ENCODE assay signal across 3 cellular contexts in the genomic region with DNA sequence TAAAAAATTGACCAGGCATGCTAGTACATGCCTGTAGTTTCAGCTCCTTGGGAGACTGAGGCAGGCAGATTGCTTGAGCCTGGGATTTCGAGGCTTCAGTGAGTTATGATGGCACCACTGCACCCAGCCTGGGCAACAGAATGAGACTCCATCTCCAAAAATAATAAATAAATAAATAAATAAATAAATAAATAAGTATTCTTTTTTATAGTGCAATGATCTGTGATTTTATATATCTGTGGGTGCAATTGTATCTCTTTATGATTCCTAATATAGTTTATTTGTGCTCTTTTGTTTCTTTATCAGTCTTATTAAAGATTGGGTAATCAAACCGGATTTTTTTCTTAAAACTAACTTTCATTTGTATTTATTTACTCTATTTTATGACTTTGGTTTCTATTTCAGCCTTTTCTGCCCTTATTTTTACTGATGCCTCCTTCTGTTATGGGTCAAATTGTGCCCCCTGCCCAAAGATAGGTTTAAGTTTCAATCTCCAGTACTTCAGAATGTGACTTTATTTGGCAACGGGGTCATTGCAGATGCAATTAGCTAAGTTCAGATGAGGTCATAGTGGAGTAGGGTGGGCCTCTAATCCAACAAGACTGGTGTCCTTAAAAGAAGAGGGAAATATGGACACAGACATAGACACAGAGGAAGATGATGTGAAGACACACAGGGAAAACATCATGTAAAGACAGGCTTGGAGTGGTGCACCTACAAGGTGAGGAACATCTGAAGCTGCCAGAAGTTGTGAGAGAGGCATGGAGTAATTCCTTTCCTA.
A peak's percentile ranks its signal among the peaks of the same experiment; 100 is the strongest.
TF ChIP-seq lines count a peak whose summit lies in the region.

No MANE protein-coding gene starts in this region.

TF ChIP-seq in GM23338, 12 proteins besides CTCF, POLR2A, EP300 and RAD21 (continued from another document):
- TF ChIP-seq, protein P1, sequence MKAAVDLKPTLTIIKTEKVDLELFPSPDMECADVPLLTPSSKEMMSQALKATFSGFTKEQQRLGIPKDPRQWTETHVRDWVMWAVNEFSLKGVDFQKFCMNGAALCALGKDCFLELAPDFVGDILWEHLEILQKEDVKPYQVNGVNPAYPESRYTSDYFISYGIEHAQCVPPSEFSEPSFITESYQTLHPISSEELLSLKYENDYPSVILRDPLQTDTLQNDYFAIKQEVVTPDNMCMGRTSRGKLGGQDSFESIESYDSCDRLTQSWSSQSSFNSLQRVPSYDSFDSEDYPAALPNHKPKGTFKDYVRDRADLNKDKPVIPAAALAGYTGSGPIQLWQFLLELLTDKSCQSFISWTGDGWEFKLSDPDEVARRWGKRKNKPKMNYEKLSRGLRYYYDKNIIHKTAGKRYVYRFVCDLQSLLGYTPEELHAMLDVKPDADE (IDR thresholded peaks at IDR 0.05): no peak
- no peak for TF ChIP-seq CREB1 (CRISPR knock-in tag; IDR thresholded peaks at IDR 0.05; ENCODE audit: low read depth)
- TF ChIP-seq, protein P2, sequence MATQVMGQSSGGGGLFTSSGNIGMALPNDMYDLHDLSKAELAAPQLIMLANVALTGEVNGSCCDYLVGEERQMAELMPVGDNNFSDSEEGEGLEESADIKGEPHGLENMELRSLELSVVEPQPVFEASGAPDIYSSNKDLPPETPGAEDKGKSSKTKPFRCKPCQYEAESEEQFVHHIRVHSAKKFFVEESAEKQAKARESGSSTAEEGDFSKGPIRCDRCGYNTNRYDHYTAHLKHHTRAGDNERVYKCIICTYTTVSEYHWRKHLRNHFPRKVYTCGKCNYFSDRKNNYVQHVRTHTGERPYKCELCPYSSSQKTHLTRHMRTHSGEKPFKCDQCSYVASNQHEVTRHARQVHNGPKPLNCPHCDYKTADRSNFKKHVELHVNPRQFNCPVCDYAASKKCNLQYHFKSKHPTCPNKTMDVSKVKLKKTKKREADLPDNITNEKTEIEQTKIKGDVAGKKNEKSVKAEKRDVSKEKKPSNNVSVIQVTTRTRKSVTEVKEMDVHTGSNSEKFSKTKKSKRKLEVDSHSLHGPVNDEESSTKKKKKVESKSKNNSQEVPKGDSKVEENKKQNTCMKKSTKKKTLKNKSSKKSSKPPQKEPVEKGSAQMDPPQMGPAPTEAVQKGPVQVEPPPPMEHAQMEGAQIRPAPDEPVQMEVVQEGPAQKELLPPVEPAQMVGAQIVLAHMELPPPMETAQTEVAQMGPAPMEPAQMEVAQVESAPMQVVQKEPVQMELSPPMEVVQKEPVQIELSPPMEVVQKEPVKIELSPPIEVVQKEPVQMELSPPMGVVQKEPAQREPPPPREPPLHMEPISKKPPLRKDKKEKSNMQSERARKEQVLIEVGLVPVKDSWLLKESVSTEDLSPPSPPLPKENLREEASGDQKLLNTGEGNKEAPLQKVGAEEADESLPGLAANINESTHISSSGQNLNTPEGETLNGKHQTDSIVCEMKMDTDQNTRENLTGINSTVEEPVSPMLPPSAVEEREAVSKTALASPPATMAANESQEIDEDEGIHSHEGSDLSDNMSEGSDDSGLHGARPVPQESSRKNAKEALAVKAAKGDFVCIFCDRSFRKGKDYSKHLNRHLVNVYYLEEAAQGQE (IDR thresholded peaks at IDR 0.05; ENCODE audit: unreplicated experiment): no peak
- no peak for TF ChIP-seq ZNF114 (CRISPR knock-in tag; IDR thresholded peaks at IDR 0.05)
- TF ChIP-seq STAT1 (IDR thresholded peaks at IDR 0.05; ENCODE audit: unreplicated experiment): no peak
- TF ChIP-seq ZNF331 (CRISPR knock-in tag; IDR thresholded peaks at IDR 0.05; ENCODE audit: low read depth): no peak
- TF ChIP-seq POLR2AphosphoS5 (IDR thresholded peaks at IDR 0.05; ENCODE audit: low read depth): no peak
- TF ChIP-seq JUNB (IDR thresholded peaks at IDR 0.05; ENCODE audit: unreplicated experiment): no peak
- TF ChIP-seq EZH2 (IDR thresholded peaks at IDR 0.05; ENCODE audit: low read depth, unreplicated experiment): no peak

TF ChIP-seq in HEK293, 187 proteins besides CTCF, POLR2A, EP300 and RAD21 (continued from another document and continues in another):
- TF ChIP-seq, protein P3, sequence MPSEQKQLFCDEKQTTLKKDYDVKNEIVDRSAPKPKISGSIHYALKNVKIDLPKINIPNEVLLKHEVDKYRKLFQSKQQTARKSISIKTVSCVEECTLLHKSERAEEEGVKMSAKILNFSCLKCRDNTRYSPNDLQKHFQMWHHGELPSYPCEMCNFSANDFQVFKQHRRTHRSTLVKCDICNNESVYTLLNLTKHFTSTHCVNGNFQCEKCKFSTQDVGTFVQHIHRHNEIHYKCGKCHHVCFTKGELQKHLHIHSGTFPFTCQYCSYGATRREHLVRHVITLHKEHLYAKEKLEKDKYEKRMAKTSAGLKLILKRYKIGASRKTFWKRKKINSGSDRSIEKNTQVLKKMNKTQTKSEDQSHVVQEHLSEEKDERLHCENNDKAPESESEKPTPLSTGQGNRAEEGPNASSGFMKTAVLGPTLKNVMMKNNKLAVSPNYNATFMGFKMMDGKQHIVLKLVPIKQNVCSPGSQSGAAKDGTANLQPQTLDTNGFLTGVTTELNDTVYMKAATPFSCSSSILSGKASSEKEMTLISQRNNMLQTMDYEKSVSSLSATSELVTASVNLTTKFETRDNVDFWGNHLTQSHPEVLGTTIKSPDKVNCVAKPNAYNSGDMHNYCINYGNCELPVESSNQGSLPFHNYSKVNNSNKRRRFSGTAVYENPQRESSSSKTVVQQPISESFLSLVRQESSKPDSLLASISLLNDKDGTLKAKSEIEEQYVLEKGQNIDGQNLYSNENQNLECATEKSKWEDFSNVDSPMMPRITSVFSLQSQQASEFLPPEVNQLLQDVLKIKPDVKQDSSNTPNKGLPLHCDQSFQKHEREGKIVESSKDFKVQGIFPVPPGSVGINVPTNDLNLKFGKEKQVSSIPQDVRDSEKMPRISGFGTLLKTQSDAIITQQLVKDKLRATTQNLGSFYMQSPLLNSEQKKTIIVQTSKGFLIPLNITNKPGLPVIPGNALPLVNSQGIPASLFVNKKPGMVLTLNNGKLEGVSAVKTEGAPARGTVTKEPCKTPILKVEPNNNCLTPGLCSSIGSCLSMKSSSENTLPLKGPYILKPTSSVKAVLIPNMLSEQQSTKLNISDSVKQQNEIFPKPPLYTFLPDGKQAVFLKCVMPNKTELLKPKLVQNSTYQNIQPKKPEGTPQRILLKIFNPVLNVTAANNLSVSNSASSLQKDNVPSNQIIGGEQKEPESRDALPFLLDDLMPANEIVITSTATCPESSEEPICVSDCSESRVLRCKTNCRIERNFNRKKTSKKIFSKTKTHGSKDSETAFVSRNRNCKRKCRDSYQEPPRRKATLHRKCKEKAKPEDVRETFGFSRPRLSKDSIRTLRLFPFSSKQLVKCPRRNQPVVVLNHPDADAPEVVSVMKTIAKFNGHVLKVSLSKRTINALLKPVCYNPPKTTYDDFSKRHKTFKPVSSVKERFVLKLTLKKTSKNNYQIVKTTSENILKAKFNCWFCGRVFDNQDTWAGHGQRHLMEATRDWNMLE (tag by site-specific recombination; conservative IDR thresholded peaks at IDR 0.05; ENCODE audit: low read depth): peak; percentile 74
- TF ChIP-seq ZNF341 (tag by site-specific recombination; IDR thresholded peaks at IDR 0.05; ENCODE audit: low read depth) (0 out of 2 replicates have a peak, but pooled peaks have one; percentile 18), ZNF555 (tag by site-specific recombination; conservative IDR thresholded peaks at IDR 0.05) (peak; percentile 67), ZNF426 (tag by site-specific recombination; IDR thresholded peaks at IDR 0.05) (peak; percentile 68), ZNF510 (tag by site-specific recombination; IDR thresholded peaks at IDR 0.05; ENCODE audit: insufficient replicate concordance) (peak; percentile 33), ZNF558 (tag by site-specific recombination; IDR thresholded peaks at IDR 0.05) (0 out of 2 replicates have a peak, but pooled peaks have one; percentile 37), ZNF155 (tag by site-specific recombination; IDR thresholded peaks at IDR 0.05) (no peak), ZNF629 (tag by site-specific recombination; IDR thresholded peaks at IDR 0.05) (peak; percentile 30; the same call in 1 of the 2 replicates), ZNF354C (tag by site-specific recombination; IDR thresholded peaks at IDR 0.05; ENCODE audit: borderline replicate concordance, low read depth) (0 out of 2 replicates have a peak, but pooled peaks have one; percentile 25), ZNF302 (tag by site-specific recombination; IDR thresholded peaks at IDR 0.05; ENCODE audit: low read depth) (no peak), ZNF394 (tag by site-specific recombination; IDR thresholded peaks at IDR 0.05; ENCODE audit: borderline replicate concordance) (peak; percentile 82; the same call in 1 of the 2 replicates), ZBTB8A (tag by site-specific recombination; IDR thresholded peaks at IDR 0.05) (peak; percentile 57), ZNF140 (tag by site-specific recombination; IDR thresholded peaks at IDR 0.05) (peak; percentile 48; the same call in 1 of the 2 replicates)

TF ChIP-seq in H1, 55 proteins besides CTCF, POLR2A, EP300 and RAD21 (continued from another document):
- TF ChIP-seq, protein P4, sequence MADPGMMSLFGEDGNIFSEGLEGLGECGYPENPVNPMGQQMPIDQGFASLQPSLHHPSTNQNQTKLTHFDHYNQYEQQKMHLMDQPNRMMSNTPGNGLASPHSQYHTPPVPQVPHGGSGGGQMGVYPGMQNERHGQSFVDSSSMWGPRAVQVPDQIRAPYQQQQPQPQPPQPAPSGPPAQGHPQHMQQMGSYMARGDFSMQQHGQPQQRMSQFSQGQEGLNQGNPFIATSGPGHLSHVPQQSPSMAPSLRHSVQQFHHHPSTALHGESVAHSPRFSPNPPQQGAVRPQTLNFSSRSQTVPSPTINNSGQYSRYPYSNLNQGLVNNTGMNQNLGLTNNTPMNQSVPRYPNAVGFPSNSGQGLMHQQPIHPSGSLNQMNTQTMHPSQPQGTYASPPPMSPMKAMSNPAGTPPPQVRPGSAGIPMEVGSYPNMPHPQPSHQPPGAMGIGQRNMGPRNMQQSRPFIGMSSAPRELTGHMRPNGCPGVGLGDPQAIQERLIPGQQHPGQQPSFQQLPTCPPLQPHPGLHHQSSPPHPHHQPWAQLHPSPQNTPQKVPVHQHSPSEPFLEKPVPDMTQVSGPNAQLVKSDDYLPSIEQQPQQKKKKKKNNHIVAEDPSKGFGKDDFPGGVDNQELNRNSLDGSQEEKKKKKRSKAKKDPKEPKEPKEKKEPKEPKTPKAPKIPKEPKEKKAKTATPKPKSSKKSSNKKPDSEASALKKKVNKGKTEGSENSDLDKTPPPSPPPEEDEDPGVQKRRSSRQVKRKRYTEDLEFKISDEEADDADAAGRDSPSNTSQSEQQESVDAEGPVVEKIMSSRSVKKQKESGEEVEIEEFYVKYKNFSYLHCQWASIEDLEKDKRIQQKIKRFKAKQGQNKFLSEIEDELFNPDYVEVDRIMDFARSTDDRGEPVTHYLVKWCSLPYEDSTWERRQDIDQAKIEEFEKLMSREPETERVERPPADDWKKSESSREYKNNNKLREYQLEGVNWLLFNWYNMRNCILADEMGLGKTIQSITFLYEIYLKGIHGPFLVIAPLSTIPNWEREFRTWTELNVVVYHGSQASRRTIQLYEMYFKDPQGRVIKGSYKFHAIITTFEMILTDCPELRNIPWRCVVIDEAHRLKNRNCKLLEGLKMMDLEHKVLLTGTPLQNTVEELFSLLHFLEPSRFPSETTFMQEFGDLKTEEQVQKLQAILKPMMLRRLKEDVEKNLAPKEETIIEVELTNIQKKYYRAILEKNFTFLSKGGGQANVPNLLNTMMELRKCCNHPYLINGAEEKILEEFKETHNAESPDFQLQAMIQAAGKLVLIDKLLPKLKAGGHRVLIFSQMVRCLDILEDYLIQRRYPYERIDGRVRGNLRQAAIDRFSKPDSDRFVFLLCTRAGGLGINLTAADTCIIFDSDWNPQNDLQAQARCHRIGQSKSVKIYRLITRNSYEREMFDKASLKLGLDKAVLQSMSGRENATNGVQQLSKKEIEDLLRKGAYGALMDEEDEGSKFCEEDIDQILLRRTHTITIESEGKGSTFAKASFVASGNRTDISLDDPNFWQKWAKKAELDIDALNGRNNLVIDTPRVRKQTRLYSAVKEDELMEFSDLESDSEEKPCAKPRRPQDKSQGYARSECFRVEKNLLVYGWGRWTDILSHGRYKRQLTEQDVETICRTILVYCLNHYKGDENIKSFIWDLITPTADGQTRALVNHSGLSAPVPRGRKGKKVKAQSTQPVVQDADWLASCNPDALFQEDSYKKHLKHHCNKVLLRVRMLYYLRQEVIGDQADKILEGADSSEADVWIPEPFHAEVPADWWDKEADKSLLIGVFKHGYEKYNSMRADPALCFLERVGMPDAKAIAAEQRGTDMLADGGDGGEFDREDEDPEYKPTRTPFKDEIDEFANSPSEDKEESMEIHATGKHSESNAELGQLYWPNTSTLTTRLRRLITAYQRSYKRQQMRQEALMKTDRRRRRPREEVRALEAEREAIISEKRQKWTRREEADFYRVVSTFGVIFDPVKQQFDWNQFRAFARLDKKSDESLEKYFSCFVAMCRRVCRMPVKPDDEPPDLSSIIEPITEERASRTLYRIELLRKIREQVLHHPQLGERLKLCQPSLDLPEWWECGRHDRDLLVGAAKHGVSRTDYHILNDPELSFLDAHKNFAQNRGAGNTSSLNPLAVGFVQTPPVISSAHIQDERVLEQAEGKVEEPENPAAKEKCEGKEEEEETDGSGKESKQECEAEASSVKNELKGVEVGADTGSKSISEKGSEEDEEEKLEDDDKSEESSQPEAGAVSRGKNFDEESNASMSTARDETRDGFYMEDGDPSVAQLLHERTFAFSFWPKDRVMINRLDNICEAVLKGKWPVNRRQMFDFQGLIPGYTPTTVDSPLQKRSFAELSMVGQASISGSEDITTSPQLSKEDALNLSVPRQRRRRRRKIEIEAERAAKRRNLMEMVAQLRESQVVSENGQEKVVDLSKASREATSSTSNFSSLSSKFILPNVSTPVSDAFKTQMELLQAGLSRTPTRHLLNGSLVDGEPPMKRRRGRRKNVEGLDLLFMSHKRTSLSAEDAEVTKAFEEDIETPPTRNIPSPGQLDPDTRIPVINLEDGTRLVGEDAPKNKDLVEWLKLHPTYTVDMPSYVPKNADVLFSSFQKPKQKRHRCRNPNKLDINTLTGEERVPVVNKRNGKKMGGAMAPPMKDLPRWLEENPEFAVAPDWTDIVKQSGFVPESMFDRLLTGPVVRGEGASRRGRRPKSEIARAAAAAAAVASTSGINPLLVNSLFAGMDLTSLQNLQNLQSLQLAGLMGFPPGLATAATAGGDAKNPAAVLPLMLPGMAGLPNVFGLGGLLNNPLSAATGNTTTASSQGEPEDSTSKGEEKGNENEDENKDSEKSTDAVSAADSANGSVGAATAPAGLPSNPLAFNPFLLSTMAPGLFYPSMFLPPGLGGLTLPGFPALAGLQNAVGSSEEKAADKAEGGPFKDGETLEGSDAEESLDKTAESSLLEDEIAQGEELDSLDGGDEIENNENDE (IDR thresholded peaks at IDR 0.05; ENCODE audit: insufficient replicate concordance, low read length): no peak
TF ChIP-seq in H1: peak in this region for 0.
